Comparison of ENCODE assay signal across 22 cellular contexts in the genomic region with DNA sequence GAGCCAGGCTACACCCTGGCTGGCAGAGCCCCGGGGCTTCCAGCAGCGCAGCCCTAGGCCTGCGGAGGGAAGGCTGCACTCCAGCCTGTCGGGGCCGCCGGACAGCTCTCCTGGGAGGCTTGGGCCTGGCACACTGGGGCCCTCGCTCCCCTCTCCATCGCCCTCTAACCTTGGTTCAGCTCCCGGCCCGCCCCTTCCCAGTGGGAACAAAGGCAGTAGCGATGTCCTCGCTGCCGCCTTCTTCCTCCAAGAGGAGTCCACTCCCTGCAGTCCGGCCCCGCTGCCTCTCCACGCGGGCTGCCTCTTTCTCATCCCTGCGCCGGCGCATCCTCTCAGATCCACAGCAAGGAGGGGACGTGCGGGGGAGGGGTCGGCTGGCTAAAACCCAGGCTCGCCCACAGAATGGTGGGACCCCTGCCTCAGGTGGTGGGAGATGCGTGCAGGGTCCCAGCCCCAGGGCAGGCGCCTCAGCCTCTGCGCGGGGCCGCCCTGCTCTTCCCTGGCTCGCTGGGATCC.
"Had no signal": no experiment of that assay in that cellular context is flagged by ENCODE, and none has a peak within 500 bp of the region (broad histone marks: within the 10 kb centered on the region; RNA-seq: fewer than 3 reads in every experiment).

No MANE protein-coding gene starts in this region.

- H3K4me1 ChIP-seq: stomach had no signal

- H3K36me3 Mint-ChIP-seq: brain; memory B cell; naive thymus-derived CD8-positive, alpha-beta T cell; T-cell; type B pancreatic cell had no signal

- H3K27ac ChIP-seq: dorsolateral prefrontal cortex, epithelial cell of prostate, stomach had no signal

- H3K4me1 Mint-ChIP-seq: activated CD4-positive, alpha-beta memory T cell treated with anti-CD3 and anti-CD28 coated beads, Interleukin-2, amount 10 ng/mL, durations not matched to agents 7 days and 5 days; activated naive CD8-positive, alpha-beta T cell treated with anti-CD3 and anti-CD28 coated beads, Interleukin-2, amount 50 U/mL, for 24 hours; memory B cell; naive thymus-derived CD8-positive, alpha-beta T cell; T-cell had no signal

- DNase-seq: activated CD4-positive, alpha-beta memory T cell treated with anti-CD3 and anti-CD28 coated beads, Interleukin-2, amount 10 ng/mL, durations not matched to agents 7 days and 5 days; activated CD4-positive, alpha-beta T cell treated with anti-CD3 and anti-CD28 coated beads for 48 hours; activated CD4-positive, CD25-positive, alpha-beta regulatory T cell; activated naive CD4-positive, alpha-beta T cell treated with Interleukin-2 at 50 U/mL for 16 hours; activated naive CD8-positive, alpha-beta T cell treated with anti-CD3 and anti-CD28 coated beads, Interleukin-2, amount 50 U/mL, for 24 hours; activated T-cell treated with anti-CD3 and anti-CD28 coated beads, Interleukin-2, amount 50 U/mL, for 24 hours; anterior cingulate cortex; caudate nucleus; foreskin fibroblast; glutamatergic neuron; hippocampal formation; kidney; left ventricle myocardium superior; stomach; T-cell had no signal

- H3K4me3 ChIP-seq: dorsolateral prefrontal cortex, stomach had no signal

- H3K9me3 Mint-ChIP-seq: activated CD4-positive, alpha-beta memory T cell treated with anti-CD3 and anti-CD28 coated beads, Interleukin-2, amount 10 ng/mL, durations not matched to agents 7 days and 5 days; activated naive CD8-positive, alpha-beta T cell treated with anti-CD3 and anti-CD28 coated beads, Interleukin-2, amount 50 U/mL, for 24 hours; activated T-cell treated with anti-CD3 and anti-CD28 coated beads, Interleukin-2, amount 50 U/mL, for 24 hours; activated T-helper 2 cell treated with anti-CD3 and anti-CD28 coated beads, Interferon-gamma antibody, Interleukin-2, Interleukin-4, amounts not matched to agents 10 μg/mL and 5 μg/mL and 100 μg/mL, durations not matched to agents 14 hours and 24 hours and 36 hours; brain; memory B cell had no signal

- H3K9me3 ChIP-seq: stomach had no signal

- H3K36me3 ChIP-seq: stomach had no signal

- H3K27ac Mint-ChIP-seq: activated CD4-positive, alpha-beta memory T cell treated with anti-CD3 and anti-CD28 coated beads, Interleukin-2, amount 10 ng/mL, durations not matched to agents 7 days and 5 days; activated naive CD8-positive, alpha-beta T cell treated with anti-CD3 and anti-CD28 coated beads, Interleukin-2, amount 50 U/mL, for 24 hours; activated T-cell treated with anti-CD3 and anti-CD28 coated beads, Interleukin-2, amount 50 U/mL, for 24 hours; activated T-helper 2 cell treated with anti-CD3 and anti-CD28 coated beads, Interferon-gamma antibody, Interleukin-2, Interleukin-4, amounts not matched to agents 10 μg/mL and 5 μg/mL and 100 μg/mL, durations not matched to agents 14 hours and 24 hours and 36 hours; brain; memory B cell; T-cell; type B pancreatic cell had no signal

- H3K27me3 ChIP-seq: dorsolateral prefrontal cortex had no signal

- H3K27me3 Mint-ChIP-seq: type B pancreatic cell had no signal

- H3K4me3 Mint-ChIP-seq: activated CD4-positive, alpha-beta memory T cell treated with anti-CD3 and anti-CD28 coated beads, Interleukin-2, amount 10 ng/mL, durations not matched to agents 7 days and 5 days; activated naive CD8-positive, alpha-beta T cell treated with anti-CD3 and anti-CD28 coated beads, Interleukin-2, amount 50 U/mL, for 24 hours; activated T-cell treated with anti-CD3 and anti-CD28 coated beads, Interleukin-2, amount 50 U/mL, for 24 hours; brain; memory B cell; naive thymus-derived CD8-positive, alpha-beta T cell; T-cell; type B pancreatic cell had no signal

- ATAC-seq: activated naive CD8-positive, alpha-beta T cell treated with anti-CD3 and anti-CD28 coated beads, Interleukin-2, amount 50 U/mL, for 24 hours; left ventricle myocardium superior; naive thymus-derived CD8-positive, alpha-beta T cell; T-cell had no signal
